ENCODE assay signal across 12 cellular contexts in genomic region chrX:54447461-54447860, GRCh38. TPM values are rescaled to one million over a fixed set of nuclear protein-coding genes. Genes with fewer than 3 reads are reported as not detected.
DNase-seq lines count a peak whose midpoint lies in the region; ATAC-seq and TF ChIP-seq lines count a peak whose summit lies in the region.
"Had no signal": no experiment of that assay in that cellular context is flagged by ENCODE, and none has a peak within 500 bp of the region (broad histone marks: within the 10 kb centered on the region; RNA-seq: fewer than 3 reads in every experiment).

No MANE protein-coding gene starts in this region.

- H3K36me3 ChIP-seq in A673 (ENCODE audit: insufficient read depth, low read length, poor library complexity, severe bottlenecking) (peaks cover 31% of the 10 kb centered on the region), RWPE2 (ENCODE audit: low read depth) (peaks cover 8% of the 10 kb centered on the region; the same call in 1 of the 2 replicates), stomach (peaks cover 0 to 60% (median 48%) of the 10 kb centered on the region in 4 donors)

- no peak; the same call in 1 of the 2 replicates for TF ChIP-seq CTCF in A673 (conservative IDR thresholded peaks at IDR 0.05; ENCODE audit: low read depth, low read length)
- peak; percentile 15; the same call in 1 of the 2 replicates for TF ChIP-seq CTCF in GM12874 (IDR thresholded peaks at IDR 0.05; ENCODE audit: insufficient read depth, low read depth, low read length)
- TF ChIP-seq CTCF in RWPE2 (IDR thresholded peaks at IDR 0.05; ENCODE audit: poor library complexity, severe bottlenecking): no peak
- TF ChIP-seq CTCF in stomach (IDR thresholded peaks at IDR 0.05): no peak

- BruUV-seq in A673 (replicated peaks; lab: Mats Ljungman, UMichigan): no TSS peak

- CTCF ChIA-PET in A673 (lab: Charles Lee): interaction anchor here (0.6 kb wide), 1 partner anchor 50 kb away, joined by 8 read pairs; no protein-coding TSS in a partner anchor

- no peak for TF ChIP-seq POLR2A in stomach (IDR thresholded peaks at IDR 0.05)

- H3K27ac ChIP-seq in A673 (ENCODE audit: low read depth, low read length, poor library complexity, severe bottlenecking): no peak overlapping the region
- no peak overlapping the region for H3K27ac ChIP-seq in RWPE2 (ENCODE audit: poor library complexity, severe bottlenecking)
- no peak overlapping the region for H3K27ac ChIP-seq in stomach

- peak; percentile 22 for DNase-seq in A673 (ENCODE audit: low spot score)
- no peak for DNase-seq in RWPE2 (ENCODE audit: low spot score)
- peak; percentile 5 for DNase-seq in glomerular visceral epithelial cell (ENCODE audit: extremely low spot score)
- no peak for DNase-seq in stomach
- DNase-seq: DMS79, NCI-H2171, posterior cingulate gyrus had no signal

- H3K4me3 ChIP-seq in A673 (ENCODE audit: low read depth, low read length, poor library complexity, severe bottlenecking) (no peak overlapping the region), RWPE2 (ENCODE audit: severe bottlenecking) (no peak overlapping the region), stomach (no peak overlapping the region)

- no peaks in the 10 kb centered on the region for H3K9me3 ChIP-seq in A673 (ENCODE audit: low read depth, low read length, poor library complexity, severe bottlenecking)
- H3K9me3 ChIP-seq in RWPE2 (ENCODE audit: severe bottlenecking): no peaks in the 10 kb centered on the region
- H3K9me3 ChIP-seq in stomach: no peaks in the 10 kb centered on the region

- TF ChIP-seq EP300 in stomach (IDR thresholded peaks at IDR 0.05): no peak

- H3K4me1 ChIP-seq in A673 (ENCODE audit: insufficient read depth, low read length, poor library complexity, severe bottlenecking) (no peaks in the 10 kb centered on the region), RWPE2 (ENCODE audit: insufficient read depth, poor library complexity, severe bottlenecking) (no peaks in the 10 kb centered on the region), stomach (peaks cover 0 to 1% (median 0%) of the 10 kb centered on the region in 4 donors)

- 63 to 68% (median 67%) methylated on average over 4 to 5 of the region's 5 CpGs for WGBS in stomach, 5 donors

- intact Hi-C loops in A673 (cut with micrococcal nuclease; ENCODE audit: unreplicated experiment) (no loop called here), stomach (cut with DNase I; ENCODE audit: low total_unique reads) (no loop called here)

- POLR2A ChIA-PET in A673 (lab: Charles Lee; ENCODE audit: low non-redundant PET): no interaction called here

- ATAC-seq in RWPE2 (ENCODE audit: low read depth): peak; percentile 44; the same call in 2 of the 3 replicates
- no peak for ATAC-seq in HG03457 (IDR thresholded peaks at IDR 0.05; ENCODE audit: unreplicated experiment)
- no peak for ATAC-seq in GM18909 (IDR thresholded peaks at IDR 0.05; ENCODE audit: poor library complexity, unreplicated experiment)
- ATAC-seq in HG02678 (IDR thresholded peaks at IDR 0.05; ENCODE audit: unreplicated experiment): no peak

- H3K27me3 ChIP-seq in A673 (replicated peaks; ENCODE audit: insufficient read depth, low read depth, low read length, poor library complexity): no peaks in the 10 kb centered on the region
- no peaks in the 10 kb centered on the region for H3K27me3 ChIP-seq in RWPE2 (ENCODE audit: insufficient read depth, poor library complexity, severe bottlenecking)
- H3K27me3 ChIP-seq in stomach: no peaks in the 10 kb centered on the region

RNA-seq across cellular contexts. Expression of gene TSR2, which starts 7.3 kb away (rescaled TPM):
- total RNA-seq in A673 (2021) (40.8 and 41.6 TPM in 2 replicates), stomach (10 to 100 TPM in 4 of 5 donors, not detected in 1; 12.5 to 42.0 (median 17.0) TPM)
- polyA plus RNA-seq in stomach: 10 to 100 TPM; 28.8 to 48.1 (median 46.0) TPM

RNA-seq across cellular contexts. Expression of gene FGD1, which starts 48.6 kb away (rescaled TPM):
- total RNA-seq in A673 (2021) (21.5 and 27.1 TPM in 2 replicates), stomach (10 to 100 TPM in 1 of 5 donors, 1 to 10 TPM in 3, not detected in 1; 1.8 to 15.9 (median 3.9) TPM)
- polyA plus RNA-seq in stomach: 1 to 10 TPM in 2 of 3 donors, under 1 TPM in 1; 0.76 to 3.3 (median 3.1) TPM
- total RNA-seq: T-helper 2 cell treated with Interferon-gamma antibody and Interleukin-4, amounts not matched to agents 100 ng/mL and 5 ng/mL, for 36 hours had no signal

Comparison
In these comparisons a context has a peak if more than half of its experiments do, and no peak if none do; other contexts are left out.
1. DNase-seq: peak in A673 (single experiment) and glomerular visceral epithelial cell (single experiment); none in RWPE2 (single experiment) and stomach (single experiment).